Comparison of ENCODE assay signal across 1 cellular context in the genomic region with DNA sequence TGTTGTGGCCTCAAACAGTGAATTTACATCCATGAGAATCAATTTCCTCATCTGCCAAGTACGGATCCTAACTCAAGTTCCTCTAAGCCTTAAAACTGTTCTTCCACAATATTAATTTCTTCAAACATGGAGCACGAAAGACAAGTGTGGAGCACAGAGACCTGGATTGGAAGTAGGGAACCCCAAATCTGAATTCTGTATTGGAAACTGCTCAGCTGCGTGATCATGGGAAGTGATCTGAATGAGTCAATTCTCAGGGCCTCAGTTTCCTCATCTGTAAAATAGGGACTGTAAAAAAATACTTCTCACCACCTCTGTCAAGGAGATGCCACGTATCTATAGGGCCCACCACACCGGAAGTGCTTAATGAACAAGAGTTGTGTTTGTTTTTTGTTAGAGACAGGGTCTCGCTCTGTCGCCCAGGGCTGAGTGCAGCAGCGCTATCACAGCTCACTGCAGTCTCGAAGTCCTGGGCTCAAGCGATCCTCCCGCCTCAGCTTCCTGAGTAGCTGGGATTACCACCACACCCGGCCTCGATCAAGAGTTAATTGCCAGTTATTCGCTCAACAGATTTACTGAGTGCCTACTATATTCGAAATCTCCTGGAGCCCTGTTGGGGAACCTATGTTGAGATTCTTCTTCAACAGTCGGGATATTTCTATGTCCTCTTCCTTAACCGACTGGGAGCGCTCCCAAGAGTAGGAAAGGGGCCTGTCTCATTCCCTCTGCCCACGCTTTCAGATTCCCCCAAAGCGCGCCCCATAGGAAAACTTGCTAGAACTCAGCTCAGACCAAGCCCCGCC.
TF ChIP-seq lines count a peak whose summit lies in the region.

No MANE protein-coding gene starts in this region.

TF ChIP-seq in GM23338, 12 proteins besides CTCF, POLR2A, EP300 and RAD21 (continued from another document):
- TF ChIP-seq, protein P1, sequence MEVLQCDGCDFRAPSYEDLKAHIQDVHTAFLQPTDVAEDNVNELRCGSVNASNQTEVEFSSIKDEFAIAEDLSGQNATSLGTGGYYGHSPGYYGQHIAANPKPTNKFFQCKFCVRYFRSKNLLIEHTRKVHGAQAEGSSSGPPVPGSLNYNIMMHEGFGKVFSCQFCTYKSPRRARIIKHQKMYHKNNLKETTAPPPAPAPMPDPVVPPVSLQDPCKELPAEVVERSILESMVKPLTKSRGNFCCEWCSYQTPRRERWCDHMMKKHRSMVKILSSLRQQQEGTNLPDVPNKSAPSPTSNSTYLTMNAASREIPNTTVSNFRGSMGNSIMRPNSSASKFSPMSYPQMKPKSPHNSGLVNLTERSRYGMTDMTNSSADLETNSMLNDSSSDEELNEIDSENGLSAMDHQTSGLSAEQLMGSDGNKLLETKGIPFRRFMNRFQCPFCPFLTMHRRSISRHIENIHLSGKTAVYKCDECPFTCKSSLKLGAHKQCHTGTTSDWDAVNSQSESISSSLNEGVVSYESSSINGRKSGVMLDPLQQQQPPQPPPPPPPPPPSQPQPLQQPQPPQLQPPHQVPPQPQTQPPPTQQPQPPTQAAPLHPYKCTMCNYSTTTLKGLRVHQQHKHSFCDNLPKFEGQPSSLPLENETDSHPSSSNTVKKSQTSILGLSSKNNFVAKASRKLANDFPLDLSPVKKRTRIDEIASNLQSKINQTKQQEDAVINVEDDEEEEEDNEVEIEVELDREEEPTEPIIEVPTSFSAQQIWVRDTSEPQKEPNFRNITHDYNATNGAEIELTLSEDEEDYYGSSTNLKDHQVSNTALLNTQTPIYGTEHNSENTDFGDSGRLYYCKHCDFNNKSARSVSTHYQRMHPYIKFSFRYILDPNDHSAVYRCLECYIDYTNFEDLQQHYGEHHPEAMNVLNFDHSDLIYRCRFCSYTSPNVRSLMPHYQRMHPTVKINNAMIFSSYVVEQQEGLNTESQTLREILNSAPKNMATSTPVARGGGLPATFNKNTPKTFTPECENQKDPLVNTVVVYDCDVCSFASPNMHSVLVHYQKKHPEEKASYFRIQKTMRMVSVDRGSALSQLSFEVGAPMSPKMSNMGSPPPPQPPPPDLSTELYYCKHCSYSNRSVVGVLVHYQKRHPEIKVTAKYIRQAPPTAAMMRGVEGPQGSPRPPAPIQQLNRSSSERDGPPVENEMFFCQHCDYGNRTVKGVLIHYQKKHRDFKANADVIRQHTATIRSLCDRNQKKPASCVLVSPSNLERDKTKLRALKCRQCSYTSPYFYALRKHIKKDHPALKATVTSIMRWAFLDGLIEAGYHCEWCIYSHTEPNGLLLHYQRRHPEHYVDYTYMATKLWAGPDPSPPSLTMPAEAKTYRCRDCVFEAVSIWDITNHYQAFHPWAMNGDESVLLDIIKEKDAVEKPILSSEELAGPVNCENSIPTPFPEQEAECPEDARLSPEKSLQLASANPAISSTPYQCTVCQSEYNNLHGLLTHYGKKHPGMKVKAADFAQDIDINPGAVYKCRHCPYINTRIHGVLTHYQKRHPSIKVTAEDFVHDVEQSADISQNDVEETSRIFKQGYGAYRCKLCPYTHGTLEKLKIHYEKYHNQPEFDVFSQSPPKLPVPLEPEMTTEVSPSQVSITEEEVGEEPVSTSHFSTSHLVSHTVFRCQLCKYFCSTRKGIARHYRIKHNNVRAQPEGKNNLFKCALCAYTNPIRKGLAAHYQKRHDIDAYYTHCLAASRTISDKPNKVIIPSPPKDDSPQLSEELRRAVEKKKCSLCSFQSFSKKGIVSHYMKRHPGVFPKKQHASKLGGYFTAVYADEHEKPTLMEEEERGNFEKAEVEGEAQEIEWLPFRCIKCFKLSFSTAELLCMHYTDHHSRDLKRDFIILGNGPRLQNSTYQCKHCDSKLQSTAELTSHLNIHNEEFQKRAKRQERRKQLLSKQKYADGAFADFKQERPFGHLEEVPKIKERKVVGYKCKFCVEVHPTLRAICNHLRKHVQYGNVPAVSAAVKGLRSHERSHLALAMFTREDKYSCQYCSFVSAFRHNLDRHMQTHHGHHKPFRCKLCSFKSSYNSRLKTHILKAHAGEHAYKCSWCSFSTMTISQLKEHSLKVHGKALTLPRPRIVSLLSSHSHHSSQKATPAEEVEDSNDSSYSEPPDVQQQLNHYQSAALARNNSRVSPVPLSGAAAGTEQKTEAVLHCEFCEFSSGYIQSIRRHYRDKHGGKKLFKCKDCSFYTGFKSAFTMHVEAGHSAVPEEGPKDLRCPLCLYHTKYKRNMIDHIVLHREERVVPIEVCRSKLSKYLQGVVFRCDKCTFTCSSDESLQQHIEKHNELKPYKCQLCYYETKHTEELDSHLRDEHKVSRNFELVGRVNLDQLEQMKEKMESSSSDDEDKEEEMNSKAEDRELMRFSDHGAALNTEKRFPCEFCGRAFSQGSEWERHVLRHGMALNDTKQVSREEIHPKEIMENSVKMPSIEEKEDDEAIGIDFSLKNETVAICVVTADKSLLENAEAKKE (CRISPR knock-in tag; IDR thresholded peaks at IDR 0.05): no peak
- TF ChIP-seq POLR2AphosphoS5 (IDR thresholded peaks at IDR 0.05; ENCODE audit: low read depth) (no peak), STAT1 (IDR thresholded peaks at IDR 0.05; ENCODE audit: unreplicated experiment) (no peak), EZH2phosphoT487 (IDR thresholded peaks at IDR 0.05; ENCODE audit: unreplicated experiment) (no peak), CREB1 (CRISPR knock-in tag; IDR thresholded peaks at IDR 0.05; ENCODE audit: low read depth) (no peak), ZNF114 (CRISPR knock-in tag; IDR thresholded peaks at IDR 0.05) (no peak), JUNB (IDR thresholded peaks at IDR 0.05; ENCODE audit: unreplicated experiment) (no peak)
- TF ChIP-seq, protein P2, sequence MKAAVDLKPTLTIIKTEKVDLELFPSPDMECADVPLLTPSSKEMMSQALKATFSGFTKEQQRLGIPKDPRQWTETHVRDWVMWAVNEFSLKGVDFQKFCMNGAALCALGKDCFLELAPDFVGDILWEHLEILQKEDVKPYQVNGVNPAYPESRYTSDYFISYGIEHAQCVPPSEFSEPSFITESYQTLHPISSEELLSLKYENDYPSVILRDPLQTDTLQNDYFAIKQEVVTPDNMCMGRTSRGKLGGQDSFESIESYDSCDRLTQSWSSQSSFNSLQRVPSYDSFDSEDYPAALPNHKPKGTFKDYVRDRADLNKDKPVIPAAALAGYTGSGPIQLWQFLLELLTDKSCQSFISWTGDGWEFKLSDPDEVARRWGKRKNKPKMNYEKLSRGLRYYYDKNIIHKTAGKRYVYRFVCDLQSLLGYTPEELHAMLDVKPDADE (IDR thresholded peaks at IDR 0.05): no peak
- TF ChIP-seq, protein P3, sequence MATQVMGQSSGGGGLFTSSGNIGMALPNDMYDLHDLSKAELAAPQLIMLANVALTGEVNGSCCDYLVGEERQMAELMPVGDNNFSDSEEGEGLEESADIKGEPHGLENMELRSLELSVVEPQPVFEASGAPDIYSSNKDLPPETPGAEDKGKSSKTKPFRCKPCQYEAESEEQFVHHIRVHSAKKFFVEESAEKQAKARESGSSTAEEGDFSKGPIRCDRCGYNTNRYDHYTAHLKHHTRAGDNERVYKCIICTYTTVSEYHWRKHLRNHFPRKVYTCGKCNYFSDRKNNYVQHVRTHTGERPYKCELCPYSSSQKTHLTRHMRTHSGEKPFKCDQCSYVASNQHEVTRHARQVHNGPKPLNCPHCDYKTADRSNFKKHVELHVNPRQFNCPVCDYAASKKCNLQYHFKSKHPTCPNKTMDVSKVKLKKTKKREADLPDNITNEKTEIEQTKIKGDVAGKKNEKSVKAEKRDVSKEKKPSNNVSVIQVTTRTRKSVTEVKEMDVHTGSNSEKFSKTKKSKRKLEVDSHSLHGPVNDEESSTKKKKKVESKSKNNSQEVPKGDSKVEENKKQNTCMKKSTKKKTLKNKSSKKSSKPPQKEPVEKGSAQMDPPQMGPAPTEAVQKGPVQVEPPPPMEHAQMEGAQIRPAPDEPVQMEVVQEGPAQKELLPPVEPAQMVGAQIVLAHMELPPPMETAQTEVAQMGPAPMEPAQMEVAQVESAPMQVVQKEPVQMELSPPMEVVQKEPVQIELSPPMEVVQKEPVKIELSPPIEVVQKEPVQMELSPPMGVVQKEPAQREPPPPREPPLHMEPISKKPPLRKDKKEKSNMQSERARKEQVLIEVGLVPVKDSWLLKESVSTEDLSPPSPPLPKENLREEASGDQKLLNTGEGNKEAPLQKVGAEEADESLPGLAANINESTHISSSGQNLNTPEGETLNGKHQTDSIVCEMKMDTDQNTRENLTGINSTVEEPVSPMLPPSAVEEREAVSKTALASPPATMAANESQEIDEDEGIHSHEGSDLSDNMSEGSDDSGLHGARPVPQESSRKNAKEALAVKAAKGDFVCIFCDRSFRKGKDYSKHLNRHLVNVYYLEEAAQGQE (IDR thresholded peaks at IDR 0.05; ENCODE audit: unreplicated experiment): no peak
